In genomic region chr3:45677045-45677436, GRCh38 we compare ENCODE assay signal across 8 cellular contexts.
DNase-seq lines count a peak whose midpoint lies in the region; ATAC-seq, FAIRE-seq and TF ChIP-seq lines count a peak whose summit lies in the region.

No MANE protein-coding gene starts in this region.

- H3K36me3 Mint-ChIP-seq in nephron progenitor cell (ENCODE audit: low read depth), result peaks cover 35% of the 10 kb centered on the region

- peaks cover 4% of the 10 kb centered on the region for H3K9me3 Mint-ChIP-seq in nephron progenitor cell

- DNase-seq in HTR-8/SVneo (ENCODE audit: insufficient read length, low spot score), result peak; percentile 67
- DNase-seq in activated CD4-positive, alpha-beta T cell treated with anti-CD3 and anti-CD28 coated beads, Interleukin-2, amount 50 U/mL, for 48 hours, result peak; percentile 44 to 59
- peak; percentile 64 for DNase-seq in epidermal melanocyte (ENCODE audit: insufficient read length, low spot score)
- no peak for DNase-seq in nephron progenitor cell
- DNase-seq in GOT3 (lab: John Stamatoyannopoulos, UW), result no peak
- DNase-seq in cerebellar nuclear complex (lab: John Stamatoyannopoulos, UW), result no peak

- no peak for FAIRE-seq in HTR-8/SVneo (lab: Jason Lieb, UNC)

- no peak for TF ChIP-seq CTCF in nephron progenitor cell (IDR thresholded peaks at IDR 0.05)

- peaks cover 26% of the 10 kb centered on the region for H3K4me1 Mint-ChIP-seq in nephron progenitor cell

- peak overlapping the region; percentile 70 for H3K27ac Mint-ChIP-seq in nephron progenitor cell

- no peak overlapping the region for H3K4me3 Mint-ChIP-seq in nephron progenitor cell

- peaks cover 2% of the 10 kb centered on the region for H3K27me3 Mint-ChIP-seq in nephron progenitor cell (ENCODE audit: low read depth, poor library complexity)

- ATAC-seq in GM18907 (IDR thresholded peaks at IDR 0.05; ENCODE audit: unreplicated experiment), result no peak
- ATAC-seq in HG03571 (IDR thresholded peaks at IDR 0.05; ENCODE audit: unreplicated experiment), result no peak

Comparison
In these comparisons a context has a peak if more than half of its experiments do, and no peak if none do; other contexts are left out.
1. DNase-seq: peak in HTR-8/SVneo (single experiment), activated CD4-positive, alpha-beta T cell treated with anti-CD3 and anti-CD28 coated beads, Interleukin-2, amount 50 U/mL, for 48 hours (2 of 2) and epidermal melanocyte (single experiment); none in nephron progenitor cell (single experiment), GOT3 (single experiment) and cerebellar nuclear complex (0 of 2).